Comparison of ENCODE assay signal across 29 cellular contexts in genomic region chr9:81804306-81804705, GRCh38.
DNase-seq lines count a peak whose midpoint lies in the region; ATAC-seq, FAIRE-seq and TF ChIP-seq lines count a peak whose summit lies in the region.
"Had no signal": no experiment of that assay in that cellular context is flagged by ENCODE, and none has a peak within 500 bp of the region (broad histone marks: within the 10 kb centered on the region; RNA-seq: fewer than 3 reads in every experiment).

No MANE protein-coding gene starts in this region.

- no peaks in the 10 kb centered on the region for H3K27me3 ChIP-seq in Loucy (ENCODE audit: insufficient read depth, low read length, poor library complexity, severe bottlenecking)
- no peaks in the 10 kb centered on the region for H3K27me3 ChIP-seq in sigmoid colon
- H3K27me3 ChIP-seq: colonic mucosa, esophagus squamous epithelium, heart left ventricle, MG63, Peyer's patch had no signal

- no peak for TF ChIP-seq CTCF in Loucy (conservative IDR thresholded peaks at IDR 0.05; ENCODE audit: low read length)
- TF ChIP-seq CTCF in fibroblast of villous mesenchyme (IDR thresholded peaks at IDR 0.05; ENCODE audit: insufficient read depth, low read depth, low read length) = no peak
- TF ChIP-seq CTCF in sigmoid colon (IDR thresholded peaks at IDR 0.05) = no peak

- intact Hi-C loops in sigmoid colon (cut with DNase I) = no loop called here

- H3K4me1 ChIP-seq in Loucy (ENCODE audit: insufficient read depth, low read length, poor library complexity, severe bottlenecking) (no peaks in the 10 kb centered on the region), sigmoid colon (peaks cover 0 to 21% (median 10%) of the 10 kb centered on the region in 4 donors)
- H3K4me1 ChIP-seq: colonic mucosa, esophagus squamous epithelium, heart left ventricle, Peyer's patch had no signal

- no peaks in the 10 kb centered on the region for H3F3A ChIP-seq in Loucy (ENCODE audit: low read depth)

- no peaks in the 10 kb centered on the region for H3K9me2 ChIP-seq in Loucy (replicated peaks; ENCODE audit: low read depth, low read length)

- DNase-seq in AG20443 (ENCODE audit: low spot score) (peak; percentile 57), fibroblast of villous mesenchyme (ENCODE audit: low read depth) (peak; percentile 56), sigmoid colon (no peak), GM12891 (ENCODE audit: insufficient read length, low spot score) (no peak), putamen (ENCODE audit: low spot score) (no peak)
- no peak for DNase-seq in activated T-cell treated with anti-CD3 and anti-CD28 coated beads, Interleukin-2, amount 50 U/mL, for 72 hours
- DNase-seq: activated CD4-positive, alpha-beta T cell treated with anti-CD3 and anti-CD28 coated beads, Interleukin-2, amount 50 U/mL, for 1 hour; activated effector memory CD4-positive, alpha-beta T cell treated with Interleukin-2 at 50 U/mL for 16 hours; activated naive CD8-positive, alpha-beta T cell treated with anti-CD3 and anti-CD28 coated beads, Interleukin-2, amount 10 ng/mL, durations not matched to agents 7 days and 5 days; CD8-positive, alpha-beta memory T cell; colonic mucosa; esophagus squamous epithelium; GF-D8; heart left ventricle; left ventricle myocardium superior; MG63; NCI-H1417 treated with DMSO at 0.1 percent for 48 hours; NCI-H524; NK-92 treated with Interleukin-12 subunit alpha and Interleukin-12 subunit beta, amount 100 ng/mL, for 24 hours; Peyer's patch had no signal

- no peak for TF ChIP-seq POLR2A in sigmoid colon (IDR thresholded peaks at IDR 0.05)
- no peak for TF ChIP-seq POLR2A in GM12891 (IDR thresholded peaks at IDR 0.05; ENCODE audit: low read depth, low read length)

- FAIRE-seq in GM12891 (lab: Jason Lieb, UNC) = no peak
- FAIRE-seq: GM12878, urothelium cell line had no signal

- peak in 2 of 4 donors; percentile 39 to 45 for TF ChIP-seq EP300 in sigmoid colon (IDR thresholded peaks at IDR 0.05)

- 0 out of 2 replicates have a peak overlapping the region, but pooled peaks have one; percentile 28 for H2AFZ ChIP-seq in Loucy (ENCODE audit: low read length)

- H4K20me1 ChIP-seq in Loucy (ENCODE audit: insufficient read depth, low read length, poor library complexity, severe bottlenecking) = no peaks in the 10 kb centered on the region

- H3K27me3 Mint-ChIP-seq in activated T-cell treated with anti-CD3 and anti-CD28 coated beads, Interleukin-2, amount 50 U/mL, for 72 hours (ENCODE audit: low read depth) = no peaks in the 10 kb centered on the region
- H3K27me3 Mint-ChIP-seq: activated naive CD8-positive, alpha-beta T cell treated with anti-CD3 and anti-CD28 coated beads, Interleukin-2, amount 10 ng/mL, durations not matched to agents 7 days and 5 days had no signal

- peaks cover 0 to 4% of the 10 kb centered on the region in 2 donors for H3K9me3 Mint-ChIP-seq in activated T-cell treated with anti-CD3 and anti-CD28 coated beads, Interleukin-2, amount 50 U/mL, for 72 hours
- H3K9me3 Mint-ChIP-seq: neural crest cell; T-helper 2 cell treated with Interferon-gamma antibody and Interleukin-4, amounts not matched to agents 5 μg/mL and 100 μg/mL, for 36 hours had no signal

- no peaks in the 10 kb centered on the region for H3K4me1 Mint-ChIP-seq in activated T-cell treated with anti-CD3 and anti-CD28 coated beads, Interleukin-2, amount 50 U/mL, for 72 hours (ENCODE audit: low read depth)
- H3K4me1 Mint-ChIP-seq: activated naive CD8-positive, alpha-beta T cell treated with anti-CD3 and anti-CD28 coated beads, Interleukin-2, amount 10 ng/mL, durations not matched to agents 7 days and 5 days; brain had no signal

- no peak for ATAC-seq in activated T-cell treated with anti-CD3 and anti-CD28 coated beads, Interleukin-2, amount 50 U/mL, for 72 hours (replicated peaks in 1 of 2)
- ATAC-seq in GM18870 (IDR thresholded peaks at IDR 0.05; ENCODE audit: unreplicated experiment) = no peak
- ATAC-seq: GM12878, heart left ventricle, left ventricle myocardium superior had no signal

- WGBS in sigmoid colon, 2 donors = 80 to 88% methylated on average over 5 of the region's 5 CpGs

- H3K27ac Mint-ChIP-seq in activated T-cell treated with anti-CD3 and anti-CD28 coated beads, Interleukin-2, amount 50 U/mL, for 72 hours = no peak overlapping the region
- H3K27ac Mint-ChIP-seq: activated naive CD8-positive, alpha-beta T cell treated with anti-CD3 and anti-CD28 coated beads, Interleukin-2, amount 10 ng/mL, durations not matched to agents 7 days and 5 days; brain; CD8-positive, alpha-beta memory T cell; T-helper 2 cell treated with Interferon-gamma antibody and Interleukin-4, amounts not matched to agents 5 μg/mL and 100 μg/mL, for 36 hours had no signal

- H3K27ac ChIP-seq in sigmoid colon = peak overlapping the region in 3 of 4 donors; percentile 32 to 74 (median 61)
- H3K27ac ChIP-seq: colonic mucosa, HL-60, VCaP had no signal

- no peak overlapping the region for H3K9ac ChIP-seq in Loucy (ENCODE audit: low read depth, low read length, poor library complexity, severe bottlenecking)

- no peaks in the 10 kb centered on the region for H3K36me3 Mint-ChIP-seq in activated T-cell treated with anti-CD3 and anti-CD28 coated beads, Interleukin-2, amount 50 U/mL, for 72 hours (ENCODE audit: insufficient read depth in 2 of 2)
- H3K36me3 Mint-ChIP-seq: activated naive CD8-positive, alpha-beta T cell treated with anti-CD3 and anti-CD28 coated beads, Interleukin-2, amount 10 ng/mL, durations not matched to agents 7 days and 5 days; brain; CD8-positive, alpha-beta memory T cell had no signal

- no peak overlapping the region for H3K4me3 Mint-ChIP-seq in activated T-cell treated with anti-CD3 and anti-CD28 coated beads, Interleukin-2, amount 50 U/mL, for 72 hours
- H3K4me3 Mint-ChIP-seq: activated naive CD8-positive, alpha-beta T cell treated with anti-CD3 and anti-CD28 coated beads, Interleukin-2, amount 10 ng/mL, durations not matched to agents 7 days and 5 days; brain; CD8-positive, alpha-beta memory T cell; neural crest cell; T-helper 2 cell treated with Interferon-gamma antibody and Interleukin-4, amounts not matched to agents 5 μg/mL and 100 μg/mL, for 36 hours had no signal

- no peak overlapping the region for H3K4me2 ChIP-seq in Loucy (ENCODE audit: low read depth, low read length, poor library complexity, severe bottlenecking)

- H3K36me3 ChIP-seq in Loucy (ENCODE audit: insufficient read depth, low read length) (no peaks in the 10 kb centered on the region), sigmoid colon (no peaks in the 10 kb centered on the region)
- H3K36me3 ChIP-seq: colonic mucosa, esophagus squamous epithelium, heart left ventricle, MG63, Peyer's patch had no signal

- H3K4me3 ChIP-seq in Loucy (ENCODE audit: low read length, poor library complexity, severe bottlenecking) = no peak overlapping the region
- H3K4me3 ChIP-seq in fibroblast of villous mesenchyme (ENCODE audit: low read depth, low read length) = no peak overlapping the region
- H3K4me3 ChIP-seq in sigmoid colon = no peak overlapping the region
- H3K4me3 ChIP-seq: colonic mucosa, esophagus squamous epithelium, GM12878, heart left ventricle, MG63, Peyer's patch had no signal

- H3K9me3 ChIP-seq in Loucy (ENCODE audit: insufficient read depth, low read depth, low read length) (no peaks in the 10 kb centered on the region), sigmoid colon (no peaks in the 10 kb centered on the region)
- H3K9me3 ChIP-seq: colonic mucosa, esophagus squamous epithelium, heart left ventricle, MG63, Peyer's patch had no signal

- no peaks in the 10 kb centered on the region for H3K79me2 ChIP-seq in Loucy (ENCODE audit: insufficient read depth, low read length)

TF ChIP-seq in GM12891, 5 proteins besides CTCF, POLR2A, EP300 and RAD21:
- TF ChIP-seq TAF1 (IDR thresholded peaks at IDR 0.05; ENCODE audit: low read depth, low read length) = no peak
- no peak for TF ChIP-seq SPI1 (IDR thresholded peaks at IDR 0.05; ENCODE audit: low read depth, low read length)
- TF ChIP-seq PAX5 (IDR thresholded peaks at IDR 0.05; ENCODE audit: insufficient read depth, low read length, severe bottlenecking) = no peak
- no peak for TF ChIP-seq POLR2AphosphoS5 (IDR thresholded peaks at IDR 0.05; ENCODE audit: low read depth, low read length)

Comparison
In these comparisons a context has a peak if more than half of its experiments do, and no peak if none do; other contexts are left out.
1. DNase-seq: peak in AG20443 (single experiment) and fibroblast of villous mesenchyme (single experiment); none in sigmoid colon (single experiment), activated T-cell treated with anti-CD3 and anti-CD28 coated beads, Interleukin-2, amount 50 U/mL, for 72 hours (0 of 2), GM12891 (single experiment) and putamen (single experiment).